1 cellular context compared by ENCODE assay signal in the genomic region with DNA sequence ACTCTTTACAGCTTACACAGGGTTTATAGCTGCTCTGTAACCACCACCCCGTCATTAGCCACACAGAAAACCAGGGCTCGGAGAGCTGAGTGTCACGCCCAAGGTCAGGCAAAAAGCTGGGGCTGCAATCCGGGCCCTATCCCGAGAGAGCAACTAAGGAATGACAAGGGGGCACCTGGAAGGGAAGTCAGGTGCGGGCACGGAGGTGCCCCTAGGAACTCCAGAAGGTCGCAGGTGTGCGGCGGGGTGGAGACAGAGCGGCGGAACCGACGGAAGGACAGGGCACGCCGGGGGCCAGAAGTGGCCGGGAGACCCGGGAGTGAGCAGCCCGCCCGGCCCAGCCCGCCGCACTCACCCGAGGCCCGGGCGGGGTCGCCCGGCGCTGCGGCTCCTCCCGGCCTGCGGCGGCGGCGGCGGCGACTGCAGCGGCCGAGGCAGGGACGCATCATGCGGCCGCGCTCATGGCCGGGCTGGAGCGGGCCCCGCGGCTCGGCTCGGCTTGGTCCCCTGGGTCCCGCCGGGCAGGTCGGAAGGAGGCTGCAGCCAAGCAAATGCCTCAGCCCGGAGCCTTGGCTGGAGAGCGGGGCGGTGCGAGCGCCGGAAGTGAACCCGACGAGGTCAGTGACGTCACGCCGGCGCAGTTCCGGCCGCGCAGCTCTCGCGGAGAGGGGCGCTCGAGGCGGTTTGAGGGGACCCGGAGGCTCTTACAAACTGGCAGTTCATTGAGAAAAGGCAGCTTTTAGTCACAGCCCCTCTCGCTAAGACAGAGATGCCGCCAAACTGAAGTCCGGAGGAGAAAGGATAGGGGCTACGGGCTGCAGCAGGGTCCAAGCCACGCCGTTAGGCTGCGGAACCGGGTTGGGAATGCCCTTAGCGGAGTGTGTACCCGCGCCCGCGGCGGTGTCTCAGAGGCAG.
TF ChIP-seq lines count a peak whose summit lies in the region.

A gene with protein sequence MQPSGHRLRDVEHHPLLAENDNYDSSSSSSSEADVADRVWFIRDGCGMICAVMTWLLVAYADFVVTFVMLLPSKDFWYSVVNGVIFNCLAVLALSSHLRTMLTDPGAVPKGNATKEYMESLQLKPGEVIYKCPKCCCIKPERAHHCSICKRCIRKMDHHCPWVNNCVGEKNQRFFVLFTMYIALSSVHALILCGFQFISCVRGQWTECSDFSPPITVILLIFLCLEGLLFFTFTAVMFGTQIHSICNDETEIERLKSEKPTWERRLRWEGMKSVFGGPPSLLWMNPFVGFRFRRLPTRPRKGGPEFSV (minus strand): TSS at position 605 of the 915 bp plus-strand sequence. CDS start 20,917 bp downstream, outside the sequence.

TF ChIP-seq in IMR-90, 13 proteins besides CTCF, POLR2A, EP300 and RAD21:
- TF ChIP-seq MAZ (IDR thresholded peaks at IDR 0.05; ENCODE audit: borderline replicate concordance, low read depth, low read length) (peak; percentile 50; the same call in 1 of the 2 replicates), CHD1 (IDR thresholded peaks at IDR 0.05; ENCODE audit: low read depth, low read length) (peak; percentile 8; the same call in 1 of the 2 replicates), NFE2L2 (IDR thresholded peaks at IDR 0.05; ENCODE audit: low read depth, low read length) (no peak), SMC3 (IDR thresholded peaks at IDR 0.05; ENCODE audit: low read depth, low read length) (no peak)
